8 cellular contexts compared by ENCODE assay signal in genomic region chr12:1629338-1630080, GRCh38. TPM values are rescaled to one million over a fixed set of nuclear protein-coding genes. Genes with fewer than 3 reads are reported as not detected.
A peak's percentile ranks its signal among the peaks of the same experiment; 100 is the strongest.
DNase-seq lines count a peak whose midpoint lies in the region; ATAC-seq and TF ChIP-seq lines count a peak whose summit lies in the region.

No MANE protein-coding gene starts in this region.

- peaks cover 18% of the 10 kb centered on the region for H3K27me3 Mint-ChIP-seq in endothelial cell (ENCODE audit: unreplicated experiment)
- H3K27me3 Mint-ChIP-seq in neural crest cell (ENCODE audit: low read depth), result peaks cover 72% of the 10 kb centered on the region

- H3K9me3 Mint-ChIP-seq in endothelial cell (ENCODE audit: unreplicated experiment), result no peaks in the 10 kb centered on the region
- H3K9me3 Mint-ChIP-seq in neural crest cell, result no peaks in the 10 kb centered on the region

- H3K36me3 Mint-ChIP-seq in endothelial cell (ENCODE audit: low read depth, unreplicated experiment) (no peaks in the 10 kb centered on the region), neural crest cell (ENCODE audit: low read depth) (no peaks in the 10 kb centered on the region)

- no peak overlapping the region for H3K27ac Mint-ChIP-seq in endothelial cell (ENCODE audit: unreplicated experiment)
- no peak overlapping the region for H3K27ac Mint-ChIP-seq in neural crest cell (ENCODE audit: unreplicated experiment)

- TF ChIP-seq CTCF in GM13976 (IDR thresholded peaks at IDR 0.05; ENCODE audit: borderline replicate concordance, control extremely low read depth, extremely low read depth, insufficient read depth, missing control alignments) (peak; percentile 15), endothelial cell (IDR thresholded peaks at IDR 0.05; ENCODE audit: unreplicated experiment) (no peak), neural crest cell (conservative IDR thresholded peaks at IDR 0.05) (no peak)

- in situ Hi-C loops in GM13976 (cut with MboI; ENCODE audit: low sequenced_read_pairs, unreplicated experiment) (loop anchor here (25.0 kb wide), 1 partner anchor 958 kb away; no protein-coding TSS in a partner anchor), G401 (cut with HindIII; ENCODE audit: low sequenced_read_pairs) (loop anchor here (25.0 kb wide), 1 partner anchor 158 kb away; no protein-coding TSS in a partner anchor)

- no peak for ATAC-seq in HG03280 (IDR thresholded peaks at IDR 0.05; ENCODE audit: unreplicated experiment)
- no peak for ATAC-seq in GM19463 (IDR thresholded peaks at IDR 0.05; ENCODE audit: unreplicated experiment)

- H3K4me1 Mint-ChIP-seq in endothelial cell (ENCODE audit: unreplicated experiment), result peaks cover 27% of the 10 kb centered on the region
- peaks cover 40% of the 10 kb centered on the region for H3K4me1 Mint-ChIP-seq in neural crest cell

- DNase-seq in GM13976 (ENCODE audit: low spot score) (peak; percentile 64), NCI-H526 treated with DMSO at 0.1 percent for 48 hours (lab: John Stamatoyannopoulos, UW) (peak; percentile 49), endothelial cell (ENCODE audit: low spot score) (peak; percentile 12), neural crest cell (ENCODE audit: low read depth, low spot score) (no peak), G401 (ENCODE audit: low spot score) (no peak)
- no peak for DNase-seq in stimulated activated naive CD4-positive, alpha-beta T cell (lab: John Stamatoyannopoulos, UW)

- H3K4me3 Mint-ChIP-seq in endothelial cell (ENCODE audit: unreplicated experiment), result peak overlapping the region; percentile 81
- peak overlapping the region; percentile 82 for H3K4me3 Mint-ChIP-seq in neural crest cell

RNA-seq across cellular contexts. Expression of gene WNT5B, which starts 0.5 kb away (rescaled TPM):
- 7.5 TPM for total RNA-seq in endothelial cell (ENCODE audit: unreplicated experiment)
- 14.0 and 14.2 TPM in 2 replicates for total RNA-seq in neural crest cell
- 8.0 and 13.5 TPM in 2 replicates for total RNA-seq in G401 (2014; rRNA removed; shearing (Covaris generic))

RNA-seq across cellular contexts. Expression of gene FBXL14, which starts 35.1 kb away (rescaled TPM):
- 14.7 TPM for total RNA-seq in endothelial cell (ENCODE audit: unreplicated experiment)
- 28.0 and 33.7 TPM in 2 replicates for total RNA-seq in neural crest cell
- total RNA-seq in G401 (2014; rRNA removed; shearing (Covaris generic)), result 21.5 and 22.3 TPM in 2 replicates

Comparison
In these comparisons a context has a peak if more than half of its experiments do, and no peak if none do; other contexts are left out.
1. DNase-seq: peak in GM13976 (single experiment), NCI-H526 treated with DMSO at 0.1 percent for 48 hours (single experiment) and endothelial cell (single experiment); none in neural crest cell (single experiment), stimulated activated naive CD4-positive, alpha-beta T cell (0 of 6) and G401 (single experiment).